ENCODE assay signal across 23 cellular contexts in genomic region chr9:130254753-130255637, GRCh38. TPM values are rescaled to one million over a fixed set of nuclear protein-coding genes. Genes with fewer than 3 reads are reported as not detected.
A peak's percentile ranks its signal among the peaks of the same experiment; 100 is the strongest.
DNase-seq lines count a peak whose midpoint lies in the region; ATAC-seq, FAIRE-seq and TF ChIP-seq lines count a peak whose summit lies in the region.
"Had no signal": no experiment of that assay in that cellular context is flagged by ENCODE, and none has a peak within 500 bp of the region (broad histone marks: within the 10 kb centered on the region; RNA-seq: fewer than 3 reads in every experiment).

No MANE protein-coding gene starts in this region.

- no peak overlapping the region for H3K4me3 ChIP-seq in dorsolateral prefrontal cortex
- H3K4me3 ChIP-seq: colonic mucosa, GM12878, right atrium auricular region had no signal

- no peak overlapping the region for H3K4me3 Mint-ChIP-seq in nephron progenitor cell
- H3K4me3 Mint-ChIP-seq: activated naive CD8-positive, alpha-beta T cell treated with anti-CD3 and anti-CD28 coated beads, Interleukin-2, amount 50 U/mL, for 24 hours; activated T-helper 17 cell treated with anti-CD3 and anti-CD28 coated beads, Interleukin-2, amount 50 U/mL, for 72 hours; brain had no signal

- peaks cover 0 to 2% (median 0%) of the 10 kb centered on the region in 45 donors for H3K27me3 ChIP-seq in dorsolateral prefrontal cortex
- H3K27me3 ChIP-seq: colonic mucosa, right atrium auricular region had no signal

- TF ChIP-seq CTCF in D721Med (IDR thresholded peaks at IDR 0.05; ENCODE audit: insufficient read depth, missing control alignments) = no peak
- no peak for TF ChIP-seq CTCF in nephron progenitor cell (IDR thresholded peaks at IDR 0.05)
- no peak for TF ChIP-seq CTCF in GM20000 (IDR thresholded peaks at IDR 0.05; ENCODE audit: extremely low read depth, missing control alignments)
- TF ChIP-seq CTCF in dorsolateral prefrontal cortex (IDR thresholded peaks at IDR 0.05 in 54 of 56, conservative IDR thresholded peaks at IDR 0.05 in 2 of 56; ENCODE audit: low read depth in 1 of 56, partially characterized antibody in 56 of 56) = no peak

- ATAC-seq in GM18502 (IDR thresholded peaks at IDR 0.05; ENCODE audit: poor library complexity, unreplicated experiment) = no peak
- ATAC-seq: activated naive CD8-positive, alpha-beta T cell treated with anti-CD3 and anti-CD28 coated beads, Interleukin-2, amount 50 U/mL, for 24 hours; activated T-helper 17 cell treated with anti-CD3 and anti-CD28 coated beads, Interleukin-2, amount 50 U/mL, for 72 hours; GM12878 had no signal

- DNase-seq in D721Med (ENCODE audit: insufficient read length, low spot score) (peak; percentile 8), NCI-H1105 treated with DMSO at 0.1 percent for 48 hours (lab: John Stamatoyannopoulos, UW) (peak; percentile 92), RPMI8226 (peak; percentile 97), nephron progenitor cell (no peak), foreskin melanocyte (no peak), GM20000 (ENCODE audit: low spot score) (no peak), dorsolateral prefrontal cortex (no peak)
- DNase-seq: ACHN; activated CD4-positive, alpha-beta T cell treated with anti-CD3 and anti-CD28 coated beads for 4 hours; activated naive CD8-positive, alpha-beta T cell treated with anti-CD3 and anti-CD28 coated beads, Interleukin-2, amount 50 U/mL, for 24 hours; colonic mucosa; DMS 273 treated with DMSO at 0.1 percent for 48 hours; NCI-H2081 treated with DMSO at 0.1 percent for 48 hours; stimulated activated CD4-positive, alpha-beta T cell treated with anti-CD3 and anti-CD28 coated beads, Interleukin-15, amount 100 ng/mL, for 24 hours; substantia nigra had no signal

- peak overlapping the region; percentile 66 for H3K27ac Mint-ChIP-seq in nephron progenitor cell
- H3K27ac Mint-ChIP-seq: activated naive CD8-positive, alpha-beta T cell treated with anti-CD3 and anti-CD28 coated beads, Interleukin-2, amount 50 U/mL, for 24 hours; activated T-helper 17 cell treated with anti-CD3 and anti-CD28 coated beads, Interleukin-2, amount 50 U/mL, for 72 hours; brain had no signal

- H3K27ac ChIP-seq in dorsolateral prefrontal cortex = no peak overlapping the region
- H3K27ac ChIP-seq: C4-2B, colonic mucosa, right atrium auricular region had no signal

- H3K4me1 Mint-ChIP-seq in nephron progenitor cell = peaks cover 23% of the 10 kb centered on the region
- H3K4me1 Mint-ChIP-seq: activated naive CD8-positive, alpha-beta T cell treated with anti-CD3 and anti-CD28 coated beads, Interleukin-2, amount 50 U/mL, for 24 hours; activated T-helper 17 cell treated with anti-CD3 and anti-CD28 coated beads, Interleukin-2, amount 50 U/mL, for 72 hours; brain had no signal

- peaks cover 12% of the 10 kb centered on the region for H3K9me3 Mint-ChIP-seq in nephron progenitor cell
- H3K9me3 Mint-ChIP-seq: activated naive CD8-positive, alpha-beta T cell treated with anti-CD3 and anti-CD28 coated beads, Interleukin-2, amount 50 U/mL, for 24 hours; activated T-helper 17 cell treated with anti-CD3 and anti-CD28 coated beads, Interleukin-2, amount 50 U/mL, for 72 hours had no signal

- H3K27me3 Mint-ChIP-seq in nephron progenitor cell (ENCODE audit: low read depth, poor library complexity) = peaks cover 31% of the 10 kb centered on the region

- intact Hi-C loops in dorsolateral prefrontal cortex (cut with DNase I) = no loop called here

- no peaks in the 10 kb centered on the region for H3K36me3 Mint-ChIP-seq in nephron progenitor cell (ENCODE audit: low read depth)
- H3K36me3 Mint-ChIP-seq: brain had no signal

- no peak for FAIRE-seq in D721Med (lab: Jason Lieb, UNC)
- FAIRE-seq: endometrium, GM12878 had no signal

RNA-seq across cellular contexts. Expression of gene HMCN2, which starts 10.6 kb away (rescaled TPM):
- total RNA-seq in dorsolateral prefrontal cortex = 1 to 10 TPM in 44 of 120 experiments, under 1 TPM in 76; 0.16 to 2.9 (median 0.85) TPM
- total RNA-seq: activated T-helper 17 cell treated with anti-CD3 and anti-CD28 coated beads, Interleukin-2, amount 50 U/mL, for 72 hours; GM12878; T-helper 1 cell treated with Interleukin-12 subunit alpha and Interleukin-12 subunit beta and Interleukin-4 antibody, amounts not matched to agents 30 ng/mL and 1 ng/mL, for 36 hours had no signal

Comparison
In these comparisons a context has a peak if more than half of its experiments do, and no peak if none do; other contexts are left out.
1. DNase-seq: peak in D721Med (single experiment), NCI-H1105 treated with DMSO at 0.1 percent for 48 hours (single experiment) and RPMI8226 (single experiment); none in nephron progenitor cell (single experiment), foreskin melanocyte (single experiment), GM20000 (single experiment) and dorsolateral prefrontal cortex (0 of 10).